1 cellular context compared by ENCODE assay signal in genomic region chr17:49789278-49789578, GRCh38.
TF ChIP-seq lines count a peak whose summit lies in the region.

No MANE protein-coding gene starts in this region.

TF ChIP-seq in endothelial cell of umbilical vein, 7 proteins besides CTCF, POLR2A, EP300 and RAD21:
- TF ChIP-seq MYC (IDR thresholded peaks at IDR 0.05; ENCODE audit: low read depth, low read length) (no peak), MAX (IDR thresholded peaks at IDR 0.05; ENCODE audit: insufficient read depth, insufficient read length) (no peak), FOS (IDR thresholded peaks at IDR 0.05; ENCODE audit: borderline replicate concordance, insufficient read depth, low read length) (no peak), GATA2 (IDR thresholded peaks at IDR 0.05; ENCODE audit: insufficient read depth, insufficient read length, low read depth, low read length) (no peak)
TF ChIP-seq in endothelial cell of umbilical vein: peak in this region for 0.
